ENCODE assay signal across 8 cellular contexts in the genomic region with DNA sequence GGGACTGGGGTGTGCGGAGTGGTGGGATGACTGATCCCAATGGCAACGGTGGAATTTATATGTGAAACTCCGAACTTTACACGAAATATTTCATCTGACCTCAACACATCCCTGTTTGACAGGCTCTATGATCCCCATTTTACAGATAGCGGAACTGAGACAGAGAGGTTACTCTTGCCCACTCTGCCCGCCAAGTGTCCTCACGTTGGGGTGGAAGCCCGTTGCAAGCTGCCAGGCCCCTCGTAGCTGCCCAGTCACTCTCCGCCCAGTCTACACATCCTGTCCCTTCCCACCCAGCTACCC. TPM values are rescaled to one million over a fixed set of nuclear protein-coding genes. Genes with fewer than 3 reads are reported as not detected.
DNase-seq lines count a peak whose midpoint lies in the region; TF ChIP-seq lines count a peak whose summit lies in the region.

No MANE protein-coding gene starts in this region.

- H3K4me1 ChIP-seq in OCI-LY7 (ENCODE audit: insufficient read depth, low read length, poor library complexity, severe bottlenecking) (peaks cover 38% of the 10 kb centered on the region), esophagus muscularis mucosa (peaks cover 9 to 22% (median 19%) of the 10 kb centered on the region in 4 donors), parathyroid adenoma (no peaks in the 10 kb centered on the region)

- H3K9ac ChIP-seq in parathyroid adenoma = no peak overlapping the region

- TF ChIP-seq CTCF in GM06990 (IDR thresholded peaks at IDR 0.05; ENCODE audit: insufficient read depth, low read length, poor library complexity, severe bottlenecking) (no peak), OCI-LY7 (conservative IDR thresholded peaks at IDR 0.05; ENCODE audit: low read length) (no peak), esophagus muscularis mucosa (IDR thresholded peaks at IDR 0.05) (no peak), parathyroid adenoma (IDR thresholded peaks at IDR 0.05) (no peak)

- H3K27me3 ChIP-seq in GM06990 (replicated peaks; ENCODE audit: control insufficient read depth, insufficient read depth, low read length) (no peaks in the 10 kb centered on the region), esophagus muscularis mucosa (peaks cover 0 to 56% (median 6%) of the 10 kb centered on the region in 4 donors), parathyroid adenoma (ENCODE audit: control insufficient read depth, insufficient read depth, low read length) (no peaks in the 10 kb centered on the region)

- no peaks in the 10 kb centered on the region for H3K9me2 ChIP-seq in OCI-LY7 (ENCODE audit: insufficient read depth, low read length)

- CTCF ChIA-PET in OCI-LY7 (lab: Charles Lee; ENCODE audit: unreplicated experiment) = interaction anchor here (1.6 kb wide), 1 partner anchor 46 kb away, joined by 4 read pairs; no protein-coding TSS in a partner anchor

- H3K4me2 ChIP-seq in OCI-LY7 (ENCODE audit: low read length) (peak overlapping the region; percentile 89), parathyroid adenoma (ENCODE audit: low read length) (peak overlapping the region; percentile 65)

- peak overlapping the region; percentile 96 for H2AFZ ChIP-seq in OCI-LY7 (ENCODE audit: low read length)
- no peak overlapping the region for H2AFZ ChIP-seq in parathyroid adenoma

- 65% methylated on average over 10 of the region's 10 CpGs for WGBS in esophagus muscularis mucosa

- H3K36me3 ChIP-seq in GM06990 (ENCODE audit: control insufficient read depth, insufficient read depth, low read length) (no peaks in the 10 kb centered on the region), OCI-LY7 (ENCODE audit: insufficient read depth, low read length) (no peaks in the 10 kb centered on the region), esophagus muscularis mucosa (no peaks in the 10 kb centered on the region), parathyroid adenoma (ENCODE audit: control insufficient read depth, insufficient read depth, low read length) (no peaks in the 10 kb centered on the region)

- no peaks in the 10 kb centered on the region for H3K9me3 ChIP-seq in OCI-LY7 (ENCODE audit: low read length)
- H3K9me3 ChIP-seq in esophagus muscularis mucosa = no peaks in the 10 kb centered on the region
- H3K9me3 ChIP-seq in parathyroid adenoma (ENCODE audit: control insufficient read depth, low read length) = no peaks in the 10 kb centered on the region

- no peak for TF ChIP-seq POLR2A in esophagus muscularis mucosa (IDR thresholded peaks at IDR 0.05; ENCODE audit: low read depth)

- BruUV-seq in OCI-LY7 (replicated peaks; lab: Mats Ljungman, UMichigan) = no TSS peak

- POLR2A ChIA-PET in OCI-LY7 (lab: Charles Lee) = interaction anchor here (0.8 to 1.7 kb wide), 10 partner anchors 10 to 179 kb away, joined by 3 to 7 read pairs (median 4); a partner anchor contains a TSS

- H3K79me2 ChIP-seq in OCI-LY7 (ENCODE audit: insufficient read depth, low read depth, low read length) = peaks cover 36% of the 10 kb centered on the region
- H3K79me2 ChIP-seq in parathyroid adenoma = no peaks in the 10 kb centered on the region

- no peak for DNase-seq in GM06990 (ENCODE audit: extremely low read depth, insufficient read length)
- DNase-seq in OCI-LY7 (ENCODE audit: low spot score) = no peak
- DNase-seq in esophagus muscularis mucosa (ENCODE audit: extremely low spot score) = no peak
- no peak for DNase-seq in activated effector memory CD4-positive, alpha-beta T cell treated with Interleukin-2 at 50 U/mL for 16 hours
- no peak for DNase-seq in NCI-H1105 treated with DMSO at 0.1 percent for 48 hours (lab: John Stamatoyannopoulos, UW)
- no peak for DNase-seq in hippocampal formation (lab: John Stamatoyannopoulos, UW)
- DNase-seq in mesenteric fat pad (ENCODE audit: low spot score) = no peak

- H3K27ac ChIP-seq in OCI-LY7 (ENCODE audit: low read depth, low read length, poor library complexity, severe bottlenecking) (no peak overlapping the region), esophagus muscularis mucosa (replicated peaks in 1 of 4) (no peak overlapping the region), parathyroid adenoma (no peak overlapping the region)

- H4K20me1 ChIP-seq in OCI-LY7 (ENCODE audit: insufficient read depth, low read length) = no peaks in the 10 kb centered on the region; the same call in 1 of the 2 replicates

- TF ChIP-seq EP300 in esophagus muscularis mucosa (IDR thresholded peaks at IDR 0.05) = no peak

- H3K4me3 ChIP-seq in GM06990 (replicated peaks; ENCODE audit: low read depth, low read length) = peak overlapping the region; percentile 67
- peak overlapping the region; percentile 73 for H3K4me3 ChIP-seq in OCI-LY7 (ENCODE audit: low read depth, low read length, poor library complexity, severe bottlenecking)
- peak overlapping the region; percentile 55 to 72 (median 58) for H3K4me3 ChIP-seq in esophagus muscularis mucosa
- H3K4me3 ChIP-seq in parathyroid adenoma (ENCODE audit: low read depth, low read length) = peak overlapping the region; percentile 31

- intact Hi-C loops in OCI-LY7 (cut with micrococcal nuclease; ENCODE audit: unreplicated experiment) = loop anchor here (5.0 kb wide), 1 partner anchor 184 kb away; no protein-coding TSS in a partner anchor
- intact Hi-C loops in esophagus muscularis mucosa (cut with DNase I) = no loop called here

RNA-seq across cellular contexts. Expression of a gene that starts 0.4 kb away (rescaled TPM):
- 10.7 and 13.3 TPM in 2 replicates for total RNA-seq in OCI-LY7 (2014; rRNA removed; shearing (Covaris generic))
- total RNA-seq in OCI-LY7 (2022) = 12.3 and 12.6 TPM in 2 replicates
- 1 to 10 TPM; 1.5 to 2.7 (median 2.5) TPM for total RNA-seq in esophagus muscularis mucosa
- 2.7 TPM for total RNA-seq in mesenteric fat pad

RNA-seq across cellular contexts. Expression of a gene that starts 48.9 kb away (rescaled TPM):
- total RNA-seq in OCI-LY7 (2014; rRNA removed; shearing (Covaris generic)) = 258 and 406 TPM in 2 replicates
- 1,014 and 1,090 TPM in 2 replicates for total RNA-seq in OCI-LY7 (2022)
- total RNA-seq in esophagus muscularis mucosa = 100 to 1,000 TPM; 158 to 220 (median 202) TPM
- 361 TPM for total RNA-seq in mesenteric fat pad

RNA-seq across cellular contexts. Expression of a gene that starts 49.9 kb away (rescaled TPM):
- 252 and 259 TPM in 2 replicates for total RNA-seq in OCI-LY7 (2014; rRNA removed; shearing (Covaris generic))
- total RNA-seq in OCI-LY7 (2022) = 350 and 364 TPM in 2 replicates
- 10 to 100 TPM; 51.5 to 78.5 (median 60.3) TPM for total RNA-seq in esophagus muscularis mucosa
- 102 TPM for total RNA-seq in mesenteric fat pad
